ENCODE assay signal across 27 cellular contexts in the genomic region with DNA sequence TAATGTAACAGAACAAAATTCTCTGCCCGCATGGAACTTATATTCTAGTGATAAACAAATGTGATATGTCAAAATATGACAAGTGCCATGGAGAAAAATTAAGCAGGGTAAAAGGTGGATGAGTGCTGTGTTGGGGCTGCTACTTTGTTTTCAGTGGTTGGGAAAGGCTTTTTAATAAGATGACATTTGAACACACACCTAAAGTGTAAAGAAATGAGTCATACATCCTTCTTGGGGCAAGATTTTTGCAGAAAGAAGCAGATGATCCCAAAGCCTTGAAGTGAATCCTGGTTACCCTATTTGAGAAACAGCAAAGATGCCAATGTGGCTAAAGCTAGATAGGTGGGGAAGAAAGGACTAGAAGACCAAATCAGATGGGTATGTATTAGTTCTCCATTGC.
"Had no signal": no experiment of that assay in that cellular context is flagged by ENCODE, and none has a peak within 500 bp of the region (broad histone marks: within the 10 kb centered on the region; RNA-seq: fewer than 3 reads in every experiment).

No MANE protein-coding gene starts in this region.

- H3K9me3 Mint-ChIP-seq: memory B cell; nephron progenitor cell; stimulated activated naive CD8-positive, alpha-beta T cell treated with anti-CD3 and anti-CD28 coated beads, Interleukin-15, Interleukin-2, amounts not matched to agents 100 ng/mL and 50 ng/mL, for 24 hours; T-helper 2 cell treated with Interferon-gamma antibody and Interleukin-4, amounts not matched to agents 5 μg/mL and 100 μg/mL, for 36 hours had no signal

- H3K36me3 Mint-ChIP-seq: memory B cell had no signal

- H3K27me3 ChIP-seq: body of pancreas, esophagus muscularis mucosa, gastrocnemius medialis, pancreas, transverse colon had no signal

- H3K4me1 Mint-ChIP-seq: memory B cell, nephron progenitor cell had no signal

- H3K4me3 ChIP-seq: body of pancreas, esophagus muscularis mucosa, gastrocnemius medialis, pancreas, psoas muscle, transverse colon had no signal

- H3K27ac Mint-ChIP-seq: activated T-cell treated with anti-CD3 and anti-CD28 coated beads, Interleukin-2, amount 50 U/mL, for 72 hours; memory B cell; nephron progenitor cell; stimulated activated naive CD8-positive, alpha-beta T cell treated with anti-CD3 and anti-CD28 coated beads, Interleukin-15, Interleukin-2, amounts not matched to agents 100 ng/mL and 50 ng/mL, for 24 hours; T-helper 2 cell treated with Interferon-gamma antibody and Interleukin-4, amounts not matched to agents 5 μg/mL and 100 μg/mL, for 36 hours had no signal

- H3K4me1 ChIP-seq: body of pancreas, esophagus muscularis mucosa, gastrocnemius medialis, pancreas, psoas muscle had no signal

- FAIRE-seq: pancreas, urothelium cell line had no signal

- H3K4me3 Mint-ChIP-seq: activated T-cell treated with anti-CD3 and anti-CD28 coated beads, Interleukin-2, amount 50 U/mL, for 72 hours; memory B cell; nephron progenitor cell; stimulated activated naive CD8-positive, alpha-beta T cell treated with anti-CD3 and anti-CD28 coated beads, Interleukin-15, Interleukin-2, amounts not matched to agents 100 ng/mL and 50 ng/mL, for 24 hours; T-helper 2 cell treated with Interferon-gamma antibody and Interleukin-4, amounts not matched to agents 5 μg/mL and 100 μg/mL, for 36 hours had no signal

- DNase-seq: activated CD4-positive, alpha-beta T cell treated with anti-CD3 and anti-CD28 coated beads, Interleukin-2, amount 50 U/mL, for 48 hours; activated CD4-positive, CD25-positive, alpha-beta regulatory T cell treated with anti-CD3 and anti-CD28 coated beads, Interleukin-2, amount 50 U/mL, for 72 hours; activated CD8-positive, alpha-beta memory T cell treated with anti-CD3 and anti-CD28 coated beads, Interleukin-2, amount 50 U/mL, for 48 hours; activated effector memory CD4-positive, alpha-beta T cell treated with Interleukin-2 at 50 U/mL for 16 hours; activated T-cell treated with anti-CD3 and anti-CD28 coated beads, Interleukin-2, amount 50 U/mL, for 72 hours; anterior cingulate cortex; body of pancreas; caudate nucleus; dermis blood vessel endothelial cell; effector CD8-positive, alpha-beta T cell; gastrocnemius medialis; head of caudate nucleus; hypothalamus; left cardiac atrium; nephron progenitor cell; pancreas; psoas muscle; right cardiac atrium; stimulated activated CD4-positive, alpha-beta T cell treated with anti-CD3 and anti-CD28 coated beads, Interleukin-4, amount 100 ng/mL, for 4 hours; transverse colon had no signal

- ATAC-seq: body of pancreas, gastrocnemius medialis, left cardiac atrium, pancreas, psoas muscle, right cardiac atrium, SK-N-SH treated with all-trans-retinoic acid at 6 μM for 48 hours had no signal

- H3K27ac ChIP-seq: body of pancreas, esophagus muscularis mucosa, gastrocnemius medialis, pancreas, psoas muscle, transverse colon, VCaP had no signal

- H3K9me3 ChIP-seq: body of pancreas, esophagus muscularis mucosa, gastrocnemius medialis, pancreas, psoas muscle, transverse colon had no signal

- H3K36me3 ChIP-seq: esophagus muscularis mucosa, gastrocnemius medialis, pancreas, transverse colon had no signal

- H3K27me3 Mint-ChIP-seq: stimulated activated naive CD8-positive, alpha-beta T cell treated with anti-CD3 and anti-CD28 coated beads, Interleukin-15, Interleukin-2, amounts not matched to agents 100 ng/mL and 50 ng/mL, for 24 hours had no signal
